10 cellular contexts compared by ENCODE assay signal in the genomic region with DNA sequence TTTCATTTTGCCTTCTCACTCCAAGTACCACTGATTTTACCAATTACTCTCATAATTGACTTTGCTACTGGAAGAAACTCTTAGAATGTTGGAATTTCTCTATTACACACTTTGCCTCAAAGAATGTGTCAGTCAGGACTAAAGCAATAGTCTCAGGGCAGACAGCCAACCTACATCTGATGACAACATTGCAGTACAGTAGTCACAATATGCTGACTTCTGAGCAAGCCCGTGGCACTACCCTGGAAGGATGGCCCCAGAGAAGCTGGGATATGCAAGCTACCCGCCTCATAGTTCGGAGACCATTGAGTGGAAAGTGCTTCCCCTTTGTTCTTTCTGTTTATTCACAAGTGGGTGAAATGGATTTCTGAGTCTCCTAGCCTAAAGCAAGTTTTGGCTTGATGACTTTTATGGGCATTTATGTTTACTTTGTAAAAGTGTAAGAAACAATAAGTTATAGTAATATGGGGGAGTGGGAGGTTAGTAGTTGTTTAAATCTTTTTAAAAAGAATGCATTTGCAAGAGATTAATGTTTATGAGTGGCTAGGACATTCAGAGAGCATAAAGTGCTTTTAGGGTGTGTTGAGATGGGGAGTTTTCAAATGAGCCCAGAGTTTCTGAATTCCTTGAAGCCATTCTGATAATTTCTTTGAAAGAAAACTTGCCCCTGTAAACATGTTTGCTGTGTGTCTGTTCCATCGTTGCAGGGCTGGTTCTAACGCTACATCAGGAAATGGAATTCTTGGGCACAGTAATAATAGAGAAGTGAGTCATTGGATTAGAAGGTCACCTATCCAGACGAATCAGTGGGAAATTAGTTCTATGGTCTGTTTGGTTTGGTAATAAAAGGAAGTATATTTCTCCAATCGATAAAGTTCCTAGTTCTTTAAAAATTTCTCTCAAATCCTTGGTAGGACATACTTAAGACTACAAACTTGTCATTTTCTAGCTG.
DNase-seq lines count a peak whose midpoint lies in the region; ATAC-seq and TF ChIP-seq lines count a peak whose summit lies in the region.
"Had no signal": no experiment of that assay in that cellular context is flagged by ENCODE, and none has a peak within 500 bp of the region (broad histone marks: within the 10 kb centered on the region; RNA-seq: fewer than 3 reads in every experiment).

No MANE protein-coding gene starts in this region.

- H3K4me3 ChIP-seq in Panc1 (ENCODE audit: low read depth in 2 of 2, low read length in 2 of 2) (no peak overlapping the region), skeletal muscle cell (ENCODE audit: low read depth, low read length) (no peak overlapping the region), neuronal stem cell (ENCODE audit: low read length in 2 of 2) (no peak overlapping the region)

- no CpG with 5 or more reads among the region's 7 CpGs for WGBS in neuronal stem cell (ENCODE audit: extremely low coverage in 2 of 2, insufficient read length in 2 of 2, insufficient replicate concordance in 1 of 2), 2 donors

- ATAC-seq in Panc1 (peak; percentile 56), GM18519 (IDR thresholded peaks at IDR 0.05; ENCODE audit: low FRiP score, unreplicated experiment) (no peak)

- H3K18ac ChIP-seq in neuronal stem cell (ENCODE audit: low read length), result no peak overlapping the region

- no peak overlapping the region for H3K4me2 ChIP-seq in neuronal stem cell (ENCODE audit: insufficient read depth, low read length, poor library complexity, severe bottlenecking)

- intact Hi-C loops in Panc1 (cut with micrococcal nuclease; ENCODE audit: unreplicated experiment), result no loop called here

- H2AFZ ChIP-seq in neuronal stem cell (ENCODE audit: low read length), result no peak overlapping the region

- no peaks in the 10 kb centered on the region for H3K36me3 ChIP-seq in Panc1 (ENCODE audit: control insufficient read depth, insufficient read depth, low read length)
- no peaks in the 10 kb centered on the region for H3K36me3 ChIP-seq in neuronal stem cell (replicated peaks in 1 of 2; ENCODE audit: control insufficient read depth in 2 of 2, insufficient read depth in 2 of 2, low read length in 2 of 2)

- peaks cover 5% of the 10 kb centered on the region; the same call in 1 of the 2 replicates for H3K9me3 ChIP-seq in Panc1 (ENCODE audit: control insufficient read depth, insufficient read depth, low read depth, low read length)
- H3K9me3 ChIP-seq in neuronal stem cell (replicated peaks in 1 of 2; ENCODE audit: control insufficient read depth in 2 of 2, insufficient read depth in 1 of 2, low read depth in 1 of 2, low read length in 2 of 2), result no peaks in the 10 kb centered on the region

- no peak overlapping the region for H4K91ac ChIP-seq in neuronal stem cell (ENCODE audit: low read depth, low read length, poor library complexity)

- no peak overlapping the region for H2BK12ac ChIP-seq in neuronal stem cell (ENCODE audit: low read length)

- H2BK15ac ChIP-seq in neuronal stem cell (ENCODE audit: low read length), result no peak overlapping the region

- POLR2A ChIA-PET in Panc1 (lab: Charles Lee), result no interaction called here

- in situ Hi-C loops in Panc1 (cut with HindIII; ENCODE audit: low pct_unique_long_range_greater_than_20kb, low sequenced_read_pairs), result no loop called here

- no peak overlapping the region for H4K8ac ChIP-seq in neuronal stem cell (ENCODE audit: low read depth, low read length)

- no peaks in the 10 kb centered on the region for H3K27me3 ChIP-seq in Panc1 (ENCODE audit: control insufficient read depth, insufficient read depth, low read length)
- H3K27me3 ChIP-seq in neuronal stem cell (ENCODE audit: control insufficient read depth in 3 of 3, insufficient read depth in 3 of 3, low read depth in 1 of 3, low read length in 3 of 3), result no peaks in the 10 kb centered on the region

- H3K14ac ChIP-seq in neuronal stem cell (ENCODE audit: low read length), result no peak overlapping the region

- no TSS peak for BruUV-seq in Panc1 (replicated peaks; lab: Mats Ljungman, UMichigan)

- no peak overlapping the region for H3K9ac ChIP-seq in neuronal stem cell (ENCODE audit: low read depth, low read length, poor library complexity)

- H3K79me1 ChIP-seq in neuronal stem cell (ENCODE audit: low read depth, low read length), result no peaks in the 10 kb centered on the region

- H3K4me1 ChIP-seq in Panc1 (ENCODE audit: control insufficient read depth, insufficient read depth, low read length) (peaks cover 4% of the 10 kb centered on the region; the same call in 1 of the 2 replicates), neuronal stem cell (ENCODE audit: control insufficient read depth in 2 of 2, insufficient read depth in 1 of 2, low read depth in 1 of 2, low read length in 2 of 2) (peaks cover 0 to 7% of the 10 kb centered on the region in 2 donors)

- H3K27ac ChIP-seq in Panc1 (ENCODE audit: low read length), result no peak overlapping the region
- no peak overlapping the region for H3K27ac ChIP-seq in neuronal stem cell (replicated peaks; ENCODE audit: low read length)

- H2BK5ac ChIP-seq in neuronal stem cell (ENCODE audit: low read length), result no peak overlapping the region

- H3K23ac ChIP-seq in neuronal stem cell (ENCODE audit: low read depth, low read length, poor library complexity), result no peak overlapping the region

- no peak overlapping the region for H2AK5ac ChIP-seq in neuronal stem cell (ENCODE audit: low read depth, low read length)

- no peak overlapping the region for H3K4ac ChIP-seq in neuronal stem cell (ENCODE audit: low read length)

- CTCF ChIA-PET in Panc1 (lab: Charles Lee), result no interaction called here

- peak; percentile 45 for DNase-seq in H4 (ENCODE audit: low spot score)
- no peak for DNase-seq in Panc1 (ENCODE audit: low read depth, low spot score)
- DNase-seq in fibroblast of gingiva (ENCODE audit: low read depth), result peak; percentile 63
- peak; percentile 41 for DNase-seq in skeletal muscle cell (ENCODE audit: low read depth)
- no peak for DNase-seq in HuH-7 (ENCODE audit: low spot score)
- no peak for DNase-seq in neuronal stem cell (ENCODE audit: low spot score)
- DNase-seq: cerebellar nuclear complex, NCI-H524, T-helper 2 cell had no signal

- no peak for TF ChIP-seq CTCF in Panc1 (IDR thresholded peaks at IDR 0.05)

- H2BK120ac ChIP-seq in neuronal stem cell (ENCODE audit: low read depth, low read length), result no peak overlapping the region

Comparison
In these comparisons a context has a peak if more than half of its experiments do, and no peak if none do; other contexts are left out.
1. DNase-seq: peak in H4 (single experiment), fibroblast of gingiva (single experiment) and skeletal muscle cell (single experiment); none in Panc1 (single experiment), HuH-7 (single experiment) and neuronal stem cell (single experiment).